In genomic region chr5:178221857-178222256, GRCh38 we compare ENCODE assay signal across 21 cellular contexts. TPM values are rescaled to one million over a fixed set of nuclear protein-coding genes. Genes with fewer than 3 reads are reported as not detected.
DNase-seq lines count a peak whose midpoint lies in the region; ATAC-seq and TF ChIP-seq lines count a peak whose summit lies in the region.
"Had no signal": no experiment of that assay in that cellular context is flagged by ENCODE, and none has a peak within 500 bp of the region (broad histone marks: within the 10 kb centered on the region; RNA-seq: fewer than 3 reads in every experiment).

No MANE protein-coding gene starts in this region.

- CTCF ChIA-PET in Caco-2 (lab: Charles Lee) = no interaction called here

- H3K4me1 ChIP-seq in CD4-positive, CD25-positive, alpha-beta regulatory T cell (ENCODE audit: control insufficient read depth, insufficient read depth, low read length, poor library complexity, severe bottlenecking) = peaks cover 2% of the 10 kb centered on the region
- peaks cover 16% of the 10 kb centered on the region for H3K4me1 ChIP-seq in Caco-2
- H3K4me1 ChIP-seq: SJSA1 had no signal

- POLR2A ChIA-PET in Caco-2 (lab: Charles Lee) = interaction anchor here (0.8 kb wide), 1 partner anchor 10 kb away, joined by 4 read pairs; no protein-coding TSS in a partner anchor
- POLR2A ChIA-PET in activated naive CD8-positive, alpha-beta T cell treated with anti-CD3 and anti-CD28 coated beads, Interleukin-2, amount 10 ng/mL, durations not matched to agents 7 days and 5 days (lab: Charles Lee) = no interaction called here
- POLR2A ChIA-PET in naive thymus-derived CD8-positive, alpha-beta T cell (lab: Charles Lee) = no interaction called here

- H3K4me3 ChIP-seq in CD4-positive, CD25-positive, alpha-beta regulatory T cell (ENCODE audit: low read depth, low read length) = no peak overlapping the region
- H3K4me3 ChIP-seq in Caco-2 (ENCODE audit: low read depth, low read length) = no peak overlapping the region
- H3K4me3 ChIP-seq: SJSA1 had no signal

- H3K4me3 Mint-ChIP-seq in CD4-positive, CD25-positive, alpha-beta regulatory T cell = no peak overlapping the region
- no peak overlapping the region for H3K4me3 Mint-ChIP-seq in Caco-2 (ENCODE audit: unreplicated experiment)
- no peak overlapping the region for H3K4me3 Mint-ChIP-seq in activated naive CD8-positive, alpha-beta T cell treated with anti-CD3 and anti-CD28 coated beads, Interleukin-2, amount 10 ng/mL, durations not matched to agents 7 days and 5 days
- H3K4me3 Mint-ChIP-seq in naive thymus-derived CD8-positive, alpha-beta T cell = peak overlapping the region in 1 of 10 donors; percentile 16

- no peak for TF ChIP-seq CTCF in Caco-2 (IDR thresholded peaks at IDR 0.05; ENCODE audit: insufficient read depth in 1 of 2, low read depth in 1 of 2, low read length in 1 of 2, severe bottlenecking in 1 of 2, unreplicated experiment in 1 of 2)

- H3K36me3 ChIP-seq in CD4-positive, CD25-positive, alpha-beta regulatory T cell (ENCODE audit: control insufficient read depth, insufficient read depth, low read length) = peaks cover 27% of the 10 kb centered on the region
- H3K36me3 ChIP-seq in Caco-2 (ENCODE audit: control insufficient read depth, insufficient read depth, low read length) = peaks cover 3% of the 10 kb centered on the region

- H3K27ac Mint-ChIP-seq in CD4-positive, CD25-positive, alpha-beta regulatory T cell = peak overlapping the region in 2 of 3 donors; percentile 74 to 78
- H3K27ac Mint-ChIP-seq in Caco-2 (ENCODE audit: unreplicated experiment) = peak overlapping the region; percentile 45
- peak overlapping the region; percentile 64 for H3K27ac Mint-ChIP-seq in activated naive CD8-positive, alpha-beta T cell treated with anti-CD3 and anti-CD28 coated beads, Interleukin-2, amount 10 ng/mL, durations not matched to agents 7 days and 5 days
- H3K27ac Mint-ChIP-seq in naive thymus-derived CD8-positive, alpha-beta T cell = peak overlapping the region in 8 of 10 donors; percentile 28 to 96 (median 59)

- no peak for ATAC-seq in CD4-positive, CD25-positive, alpha-beta regulatory T cell (ENCODE audit: low read depth in 2 of 2)
- peak; percentile 28 for ATAC-seq in activated naive CD8-positive, alpha-beta T cell treated with anti-CD3 and anti-CD28 coated beads, Interleukin-2, amount 10 ng/mL, durations not matched to agents 7 days and 5 days (ENCODE audit: low read depth)
- ATAC-seq in naive thymus-derived CD8-positive, alpha-beta T cell = no peak
- ATAC-seq in GM21515 (IDR thresholded peaks at IDR 0.05; ENCODE audit: unreplicated experiment) (no peak), HG03108 (IDR thresholded peaks at IDR 0.05; ENCODE audit: unreplicated experiment) (no peak)

- H3K9me3 ChIP-seq in CD4-positive, CD25-positive, alpha-beta regulatory T cell (ENCODE audit: control insufficient read depth in 2 of 2, low read length in 2 of 2) = no peaks in the 10 kb centered on the region
- H3K9me3 ChIP-seq in Caco-2 = no peaks in the 10 kb centered on the region
- H3K9me3 ChIP-seq: SJSA1 had no signal

- H3K27me3 ChIP-seq in CD4-positive, CD25-positive, alpha-beta regulatory T cell (ENCODE audit: control insufficient read depth, insufficient read depth, low read length) = no peaks in the 10 kb centered on the region
- no peaks in the 10 kb centered on the region for H3K27me3 ChIP-seq in Caco-2 (replicated peaks; ENCODE audit: control insufficient read depth, insufficient read depth, low read length)
- H3K27me3 ChIP-seq: SJSA1 had no signal

- no peaks in the 10 kb centered on the region for H3K27me3 Mint-ChIP-seq in CD4-positive, CD25-positive, alpha-beta regulatory T cell
- no peaks in the 10 kb centered on the region for H3K27me3 Mint-ChIP-seq in Caco-2 (ENCODE audit: insufficient read depth, unreplicated experiment)
- H3K27me3 Mint-ChIP-seq in activated naive CD8-positive, alpha-beta T cell treated with anti-CD3 and anti-CD28 coated beads, Interleukin-2, amount 10 ng/mL, durations not matched to agents 7 days and 5 days = no peaks in the 10 kb centered on the region
- no peaks in the 10 kb centered on the region for H3K27me3 Mint-ChIP-seq in naive thymus-derived CD8-positive, alpha-beta T cell

- intact Hi-C loops in Caco-2 (cut with micrococcal nuclease; ENCODE audit: unreplicated experiment) = no loop called here

- peak overlapping the region; percentile 18 for H3K27ac ChIP-seq in CD4-positive, CD25-positive, alpha-beta regulatory T cell (ENCODE audit: insufficient read depth, low read length, poor library complexity, severe bottlenecking)
- H3K27ac ChIP-seq: C4-2B, SJSA1 had no signal

- H3K9me3 Mint-ChIP-seq in CD4-positive, CD25-positive, alpha-beta regulatory T cell = no peaks in the 10 kb centered on the region
- H3K9me3 Mint-ChIP-seq in Caco-2 (ENCODE audit: unreplicated experiment) = no peaks in the 10 kb centered on the region
- no peaks in the 10 kb centered on the region for H3K9me3 Mint-ChIP-seq in activated naive CD8-positive, alpha-beta T cell treated with anti-CD3 and anti-CD28 coated beads, Interleukin-2, amount 10 ng/mL, durations not matched to agents 7 days and 5 days
- no peaks in the 10 kb centered on the region for H3K9me3 Mint-ChIP-seq in naive thymus-derived CD8-positive, alpha-beta T cell

- BruUV-seq in Caco-2 (replicated peaks; lab: Mats Ljungman, UMichigan) = no TSS peak

- H3K36me3 Mint-ChIP-seq in CD4-positive, CD25-positive, alpha-beta regulatory T cell = peaks cover 22% of the 10 kb centered on the region
- peaks cover 84% of the 10 kb centered on the region for H3K36me3 Mint-ChIP-seq in Caco-2 (ENCODE audit: insufficient read depth, unreplicated experiment)
- peaks cover 24% of the 10 kb centered on the region for H3K36me3 Mint-ChIP-seq in activated naive CD8-positive, alpha-beta T cell treated with anti-CD3 and anti-CD28 coated beads, Interleukin-2, amount 10 ng/mL, durations not matched to agents 7 days and 5 days
- peaks cover 0 to 68% (median 12%) of the 10 kb centered on the region in 3 donors for H3K36me3 Mint-ChIP-seq in naive thymus-derived CD8-positive, alpha-beta T cell

- no peak for DNase-seq in CD4-positive, CD25-positive, alpha-beta regulatory T cell
- DNase-seq in Caco-2 (no peak), A172 (ENCODE audit: low spot score) (no peak), retina (no peak)
- DNase-seq in activated naive CD8-positive, alpha-beta T cell treated with anti-CD3 and anti-CD28 coated beads, Interleukin-2, amount 10 ng/mL, durations not matched to agents 7 days and 5 days = no peak
- no peak for DNase-seq in naive thymus-derived CD8-positive, alpha-beta T cell
- DNase-seq: amygdala; HCEC 1CT; head of caudate nucleus; KG1; NCI-H1417; NCI-H226; stimulated activated CD4-positive, alpha-beta T cell treated with anti-CD3 and anti-CD28 coated beads, Interleukin-15, amount 100 ng/mL, for 24 hours; substantia nigra had no signal

- peaks cover 27 to 40% (median 36%) of the 10 kb centered on the region in 4 donors for H3K4me1 Mint-ChIP-seq in CD4-positive, CD25-positive, alpha-beta regulatory T cell
- peaks cover 7% of the 10 kb centered on the region for H3K4me1 Mint-ChIP-seq in Caco-2 (ENCODE audit: low read depth, unreplicated experiment)
- peaks cover 13% of the 10 kb centered on the region for H3K4me1 Mint-ChIP-seq in activated naive CD8-positive, alpha-beta T cell treated with anti-CD3 and anti-CD28 coated beads, Interleukin-2, amount 10 ng/mL, durations not matched to agents 7 days and 5 days
- H3K4me1 Mint-ChIP-seq in naive thymus-derived CD8-positive, alpha-beta T cell = peaks cover 28 to 45% (median 37%) of the 10 kb centered on the region in 4 donors

RNA-seq across cellular contexts. Expression of gene PHYKPL, which starts 10.7 kb away (rescaled TPM):
- 165 TPM for total RNA-seq in CD4-positive, CD25-positive, alpha-beta regulatory T cell
- 10 to 100 TPM; 41.5 to 45.5 (median 42.5) TPM for polyA plus RNA-seq in CD4-positive, CD25-positive, alpha-beta regulatory T cell
- 78.2 and 82.1 TPM in 2 replicates for total RNA-seq in Caco-2 (2022)
- total RNA-seq in activated naive CD8-positive, alpha-beta T cell treated with anti-CD3 and anti-CD28 coated beads, Interleukin-2, amount 10 ng/mL, durations not matched to agents 7 days and 5 days = 100 to 1,000 TPM; 158 to 165 TPM
- 100 to 1,000 TPM; 209 to 229 TPM for total RNA-seq in naive thymus-derived CD8-positive, alpha-beta T cell
- 10 to 100 TPM; 41.1 to 51.8 (median 49.7) TPM for polyA plus RNA-seq in naive thymus-derived CD8-positive, alpha-beta T cell
- total RNA-seq in A172 (2014; rRNA removed; shearing (Covaris generic)) = 2.4 and 3.6 TPM in 2 replicates

RNA-seq across cellular contexts. Expression of gene HNRNPAB, which starts 17.5 kb away (rescaled TPM):
- 79.5 TPM for total RNA-seq in CD4-positive, CD25-positive, alpha-beta regulatory T cell
- polyA plus RNA-seq in CD4-positive, CD25-positive, alpha-beta regulatory T cell = 10 to 100 TPM; 63.1 to 77.1 (median 64.5) TPM
- 286 and 295 TPM in 2 replicates for total RNA-seq in Caco-2 (2022)
- 100 to 1,000 TPM; 183 to 198 TPM for total RNA-seq in activated naive CD8-positive, alpha-beta T cell treated with anti-CD3 and anti-CD28 coated beads, Interleukin-2, amount 10 ng/mL, durations not matched to agents 7 days and 5 days
- total RNA-seq in naive thymus-derived CD8-positive, alpha-beta T cell = 10 to 100 TPM; 79.3 to 82.5 TPM
- 10 to 100 TPM; 43.6 to 74.9 (median 61.2) TPM for polyA plus RNA-seq in naive thymus-derived CD8-positive, alpha-beta T cell
- 98.5 and 106 TPM in 2 replicates for total RNA-seq in A172 (2014; rRNA removed; shearing (Covaris generic))

RNA-seq across cellular contexts. Expression of gene GMCL2, which starts 34.7 kb away (rescaled TPM):
- not detected for total RNA-seq in CD4-positive, CD25-positive, alpha-beta regulatory T cell
- polyA plus RNA-seq in CD4-positive, CD25-positive, alpha-beta regulatory T cell = under 1 TPM in 1 of 4 donors, not detected in 3; 0.11 TPM
- total RNA-seq in Caco-2 (2022) = not detected in 2 replicates
- total RNA-seq in activated naive CD8-positive, alpha-beta T cell treated with anti-CD3 and anti-CD28 coated beads, Interleukin-2, amount 10 ng/mL, durations not matched to agents 7 days and 5 days = not detected
- under 1 TPM in 1 of 2 experiments, not detected in 1; 0.14 TPM for total RNA-seq in naive thymus-derived CD8-positive, alpha-beta T cell
- not detected for polyA plus RNA-seq in naive thymus-derived CD8-positive, alpha-beta T cell
- total RNA-seq in A172 (2014; rRNA removed; shearing (Covaris generic)) = not detected in 2 replicates
- total RNA-seq: epithelial cell of proximal tubule, kidney epithelial cell, pulmonary artery endothelial cell, SJSA1 had no signal

Comparison
In these comparisons a context has a peak if more than half of its experiments do, and no peak if none do; other contexts are left out.
1. RNA of gene PHYKPL, which starts 10.7 kb away (total RNA-seq): 209 to 229 TPM in naive thymus-derived CD8-positive, alpha-beta T cell, 158 to 165 TPM in activated naive CD8-positive, alpha-beta T cell treated with anti-CD3 and anti-CD28 coated beads, Interleukin-2, amount 10 ng/mL, durations not matched to agents 7 days and 5 days, 165 TPM in CD4-positive, CD25-positive, alpha-beta regulatory T cell (single experiment) and 78.2 to 82.1 TPM in Caco-2; 2.4 to 3.6 TPM in A172; every median in the first group is over 10 times any median in the second.
2. Peak in every context shown above with its lines, with median percentiles within 50 percentile points of each other: H3K27ac Mint-ChIP-seq.